Comparison of ENCODE assay signal across 8 cellular contexts in genomic region chr12:49842519-49843352, GRCh38. TPM values are rescaled to one million over a fixed set of nuclear protein-coding genes. Genes with fewer than 3 reads are reported as not detected.
DNase-seq lines count a peak whose midpoint lies in the region; ATAC-seq and TF ChIP-seq lines count a peak whose summit lies in the region.

Gene BCDIN3D (minus strand): TSS chr12:49843106. CDS start chr12:49843087, 19 bp downstream.

- no peaks in the 10 kb centered on the region for H3K9me3 Mint-ChIP-seq in progenitor cell of endocrine pancreas (ENCODE audit: low read depth)

- H3K36me3 ChIP-seq in heart right ventricle, result peaks cover 0 to 6% (median 0%) of the 10 kb centered on the region in 9 donors

- H3K4me1 ChIP-seq in heart right ventricle, result peaks cover 3 to 24% (median 16%) of the 10 kb centered on the region in 9 donors

- intact Hi-C loops in heart right ventricle (cut with DNase I), result loop anchor here in 2 of 10 donors (2.0 to 5.0 kb wide), 2 partner anchors 14 to 80 kb away; partner anchors contain the start of gene NCKAP5L (in 1 of the 2)

- no peaks in the 10 kb centered on the region for H3K9me3 ChIP-seq in heart right ventricle

- peaks cover 22% of the 10 kb centered on the region for H3K27me3 Mint-ChIP-seq in progenitor cell of endocrine pancreas

- H3K27ac Mint-ChIP-seq in progenitor cell of endocrine pancreas, result peak within 1 kb of the TSS; percentile 96

- H3K4me1 Mint-ChIP-seq in progenitor cell of endocrine pancreas (ENCODE audit: low read depth), result peaks cover 13% of the 10 kb centered on the region

- peaks cover 2% of the 10 kb centered on the region for H3K36me3 Mint-ChIP-seq in progenitor cell of endocrine pancreas (ENCODE audit: insufficient read depth)

- no peak for TF ChIP-seq CTCF in GM12875 (IDR thresholded peaks at IDR 0.05; ENCODE audit: borderline replicate concordance, insufficient read depth, low read depth, low read length)
- TF ChIP-seq CTCF in heart right ventricle (IDR thresholded peaks at IDR 0.05), result no peak
- TF ChIP-seq CTCF in progenitor cell of endocrine pancreas (IDR thresholded peaks at IDR 0.05; ENCODE audit: unreplicated experiment), result no peak

- 0 to 1% (median 1%) methylated on average over 55 of the region's 55 CpGs for WGBS in adipose tissue, 3 donors
- 1% methylated on average over 55 of the region's 55 CpGs for WGBS in heart right ventricle, 2 donors

- H3K27me3 ChIP-seq in heart right ventricle, result peaks cover 0 to 14% (median 0%) of the 10 kb centered on the region in 7 donors

- H3K27ac ChIP-seq in adipose tissue (ENCODE audit: low read depth, low read length) (peak within 1 kb of the TSS; percentile 0), heart right ventricle (peak within 1 kb of the TSS; percentile 62 to 95 (median 90))

- H3K4me3 ChIP-seq in GM12875 (ENCODE audit: low read depth, low read length) (peak within 1 kb of the TSS; percentile 67), heart right ventricle (peak within 1 kb of the TSS; percentile 60 to 86 (median 72))

- DNase-seq in NCI-H1417 treated with DMSO at 0.1 percent for 48 hours (lab: John Stamatoyannopoulos, UW), result peak; percentile 71
- DNase-seq in SW 1271 (lab: John Stamatoyannopoulos, UW), result peak; percentile 92 to 95
- DNase-seq in heart right ventricle, result peak; percentile 90 to 92
- peak; percentile 71 for DNase-seq in progenitor cell of endocrine pancreas (ENCODE audit: low spot score, unreplicated experiment)
- DNase-seq in ureter (ENCODE audit: low spot score), result peak; percentile 95

- ATAC-seq in HG02798 (IDR thresholded peaks at IDR 0.05; ENCODE audit: poor library complexity, unreplicated experiment) (peak; percentile 95), heart right ventricle (peak; percentile 97 to 99 (median 98))

- peak within 1 kb of the TSS; percentile 81 for H3K4me3 Mint-ChIP-seq in progenitor cell of endocrine pancreas (ENCODE audit: low read depth)

RNA-seq across cellular contexts. Expression of gene BCDIN3D, which starts in this region (rescaled TPM):
- polyA plus RNA-seq in adipose tissue, result 1 to 10 TPM; 1.6 to 3.2 (median 1.9) TPM
- 1 to 10 TPM; 1.1 to 3.9 (median 2.4) TPM for total RNA-seq in heart right ventricle
- 1 to 10 TPM; 2.0 TPM for polyA plus RNA-seq in heart right ventricle
- 6.1 and 7.3 TPM in 2 replicates for total RNA-seq in progenitor cell of endocrine pancreas
- 3.9 TPM for total RNA-seq in ureter

Comparison
In these comparisons a context has a peak if more than half of its experiments do, and no peak if none do; other contexts are left out.
1. Peak in every context shown above with its lines: DNase-seq, ATAC-seq, H3K4me3 ChIP-seq and H3K27ac ChIP-seq.